Comparison of ENCODE assay signal across 11 cellular contexts in the genomic region with DNA sequence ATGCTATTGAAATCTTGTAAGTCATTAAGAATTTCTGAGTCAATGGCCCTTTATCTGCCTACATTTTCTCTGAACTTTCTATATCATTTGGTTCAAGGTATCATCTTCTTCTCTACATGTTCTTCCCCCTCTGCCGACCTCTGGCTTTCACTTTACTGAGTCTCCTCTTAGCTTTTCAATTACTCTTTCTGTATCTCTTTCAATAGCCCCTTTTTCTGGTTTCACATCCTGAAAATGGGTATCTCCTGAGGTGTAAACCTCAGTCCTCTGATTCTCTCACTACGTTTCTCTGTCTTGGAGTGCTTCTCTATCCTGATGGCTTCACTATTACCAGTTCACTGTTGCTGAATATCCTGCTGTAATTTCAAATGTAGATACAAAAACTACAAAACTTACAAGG.
A peak's percentile ranks its signal among the peaks of the same experiment; 100 is the strongest.
DNase-seq lines count a peak whose midpoint lies in the region; ATAC-seq and TF ChIP-seq lines count a peak whose summit lies in the region.
"Had no signal": no experiment of that assay in that cellular context is flagged by ENCODE, and none has a peak within 500 bp of the region (broad histone marks: within the 10 kb centered on the region; RNA-seq: fewer than 3 reads in every experiment).

No MANE protein-coding gene starts in this region.

- ATAC-seq in GM18519 (IDR thresholded peaks at IDR 0.05; ENCODE audit: low FRiP score, unreplicated experiment) (peak; percentile 83), GM21360 (IDR thresholded peaks at IDR 0.05; ENCODE audit: unreplicated experiment) (peak; percentile 82), HG03045 (IDR thresholded peaks at IDR 0.05; ENCODE audit: unreplicated experiment) (peak; percentile 87)
- ATAC-seq in activated naive CD8-positive, alpha-beta T cell treated with anti-CD3 and anti-CD28 coated beads, Interleukin-2, amount 50 U/mL, for 24 hours = peak; percentile 33

- peaks cover 32% of the 10 kb centered on the region for H3K36me3 Mint-ChIP-seq in activated naive CD8-positive, alpha-beta T cell treated with anti-CD3 and anti-CD28 coated beads, Interleukin-2, amount 50 U/mL, for 24 hours (ENCODE audit: low read depth)

- no peaks in the 10 kb centered on the region for H3K4me1 ChIP-seq in PC-9 (replicated peaks; ENCODE audit: insufficient read depth)
- no peaks in the 10 kb centered on the region for H3K4me1 ChIP-seq in A673 (ENCODE audit: insufficient read depth, low read length, poor library complexity, severe bottlenecking)

- peaks cover 8% of the 10 kb centered on the region for H3K4me1 Mint-ChIP-seq in activated naive CD8-positive, alpha-beta T cell treated with anti-CD3 and anti-CD28 coated beads, Interleukin-2, amount 50 U/mL, for 24 hours

- POLR2A ChIA-PET in PC-9 (lab: Charles Lee; ENCODE audit: unreplicated experiment) (interaction anchor here (0.7 kb wide), 1 partner anchor 786 kb away, joined by 3 read pairs; no protein-coding TSS in a partner anchor), A673 (lab: Charles Lee; ENCODE audit: low non-redundant PET) (no interaction called here)

- H3K4me2 ChIP-seq in PC-9 = no peak overlapping the region

- no peaks in the 10 kb centered on the region for H3K79me2 ChIP-seq in PC-9 (ENCODE audit: low read depth)

- H3K27me3 ChIP-seq in PC-9 (ENCODE audit: insufficient read depth, low read depth) (no peaks in the 10 kb centered on the region), A673 (replicated peaks; ENCODE audit: insufficient read depth, low read depth, low read length, poor library complexity) (no peaks in the 10 kb centered on the region)
- H3K27me3 ChIP-seq: brain microvascular endothelial cell had no signal

- intact Hi-C loops in PC-9 (cut with micrococcal nuclease; ENCODE audit: unreplicated experiment) (no loop called here), A673 (cut with micrococcal nuclease; ENCODE audit: unreplicated experiment) (no loop called here)

- H3K9me2 ChIP-seq in PC-9 (ENCODE audit: insufficient read depth) = 0 out of 2 replicates have a peak, but pooled peaks cover 4% of the 10 kb centered on the region

- H3K27ac Mint-ChIP-seq in activated naive CD8-positive, alpha-beta T cell treated with anti-CD3 and anti-CD28 coated beads, Interleukin-2, amount 50 U/mL, for 24 hours = peak overlapping the region; percentile 6

- H2AFZ ChIP-seq in PC-9 = no peak overlapping the region

- H3K36me3 ChIP-seq in PC-9 (ENCODE audit: low read depth) (no peaks in the 10 kb centered on the region), A673 (ENCODE audit: insufficient read depth, low read length, poor library complexity, severe bottlenecking) (no peaks in the 10 kb centered on the region)
- H3K36me3 ChIP-seq: brain microvascular endothelial cell had no signal

- H3K27me3 Mint-ChIP-seq in activated naive CD8-positive, alpha-beta T cell treated with anti-CD3 and anti-CD28 coated beads, Interleukin-2, amount 50 U/mL, for 24 hours = no peaks in the 10 kb centered on the region

- H3F3A ChIP-seq in PC-9 (ENCODE audit: insufficient read depth, low read depth) = no peaks in the 10 kb centered on the region

- CTCF ChIA-PET in PC-9 (lab: Charles Lee) = no interaction called here
- CTCF ChIA-PET in A673 (lab: Charles Lee) = no interaction called here

- H3K4me3 Mint-ChIP-seq in activated naive CD8-positive, alpha-beta T cell treated with anti-CD3 and anti-CD28 coated beads, Interleukin-2, amount 50 U/mL, for 24 hours = no peak overlapping the region

- TF ChIP-seq CTCF in PC-9 (conservative IDR thresholded peaks at IDR 0.05) = no peak
- no peak for TF ChIP-seq CTCF in A673 (conservative IDR thresholded peaks at IDR 0.05; ENCODE audit: low read depth, low read length)

- BruUV-seq in PC-9 (replicated peaks; lab: Mats Ljungman, UMichigan) (no TSS peak), A673 (replicated peaks; lab: Mats Ljungman, UMichigan) (no TSS peak)

- no peak overlapping the region for H3K27ac ChIP-seq in PC-9
- no peak overlapping the region for H3K27ac ChIP-seq in A673 (ENCODE audit: low read depth, low read length, poor library complexity, severe bottlenecking)
- H3K27ac ChIP-seq: brain microvascular endothelial cell had no signal

- H3K9me3 Mint-ChIP-seq in activated naive CD8-positive, alpha-beta T cell treated with anti-CD3 and anti-CD28 coated beads, Interleukin-2, amount 50 U/mL, for 24 hours = no peaks in the 10 kb centered on the region

- H3K4me3 ChIP-seq in PC-9 (no peak overlapping the region), A673 (ENCODE audit: low read depth, low read length, poor library complexity, severe bottlenecking) (no peak overlapping the region)

- DNase-seq in activated naive CD8-positive, alpha-beta T cell treated with anti-CD3 and anti-CD28 coated beads, Interleukin-2, amount 50 U/mL, for 24 hours = no peak
- DNase-seq in anterior cingulate cortex (lab: John Stamatoyannopoulos, UW) (no peak), PC-9 (no peak), DMS 273 (lab: John Stamatoyannopoulos, UW; ENCODE audit: unreplicated experiment) (no peak), A673 (ENCODE audit: low spot score) (no peak)
- DNase-seq: brain microvascular endothelial cell, DMS79 treated with DMSO at 0.1 percent for 48 hours, NCI-H187 treated with DMSO at 0.1 percent for 48 hours had no signal

- H3K9me3 ChIP-seq in PC-9 (ENCODE audit: insufficient read depth, low read depth) = no peaks in the 10 kb centered on the region
- H3K9me3 ChIP-seq in A673 (ENCODE audit: low read depth, low read length, poor library complexity, severe bottlenecking) = no peaks in the 10 kb centered on the region

- no peaks in the 10 kb centered on the region for H4K20me1 ChIP-seq in PC-9 (ENCODE audit: insufficient read depth)

Comparison
In these comparisons a context has a peak if more than half of its experiments do, and no peak if none do; other contexts are left out.
1. ATAC-seq: peak in every context shown above with its lines; median percentile 87 in HG03045; 83 in GM18519; 82 in GM21360; 33 in activated naive CD8-positive, alpha-beta T cell treated with anti-CD3 and anti-CD28 coated beads, Interleukin-2, amount 50 U/mL, for 24 hours.